In the genomic region with DNA sequence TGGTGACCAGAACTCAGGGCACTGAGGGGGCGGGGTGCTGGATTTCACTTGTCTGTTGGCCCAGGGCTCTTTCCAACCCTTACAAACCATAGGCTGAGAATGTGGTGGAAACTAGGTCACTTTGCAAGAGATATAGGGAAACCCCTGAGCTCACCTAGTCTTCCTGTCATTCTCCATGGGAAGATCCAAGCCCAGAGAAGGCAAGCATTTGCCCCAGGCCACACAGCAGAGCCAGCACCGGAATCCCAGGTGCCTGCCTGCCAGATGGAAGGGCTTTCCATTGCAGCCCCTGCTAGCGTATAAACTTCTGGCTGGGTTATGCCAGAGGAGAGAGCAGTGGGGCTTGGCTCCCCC, we compare ENCODE assay signal across 8 cellular contexts. TPM values are rescaled to one million over a fixed set of nuclear protein-coding genes. Genes with fewer than 3 reads are reported as not detected.
DNase-seq lines count a peak whose midpoint lies in the region; ATAC-seq, FAIRE-seq and TF ChIP-seq lines count a peak whose summit lies in the region.

No MANE protein-coding gene starts in this region.

- peaks cover 15% of the 10 kb centered on the region for H3K4me1 ChIP-seq in mesodermal cell (ENCODE audit: control insufficient read depth, insufficient read depth, low read length, poor library complexity, severe bottlenecking)
- peaks cover 10 to 11% of the 10 kb centered on the region in 2 donors for H3K4me1 ChIP-seq in uterus

- DNase-seq in Right ventricle myocardium superior (no peak), Right ventricle myocardium inferior (ENCODE audit: missing footprints) (no peak), bronchial epithelial cell (ENCODE audit: low read depth) (no peak), uterus (no peak), NCI-H2081 treated with DMSO at 0.1 percent for 48 hours (lab: John Stamatoyannopoulos, UW) (no peak)
- no peak for DNase-seq in activated CD4-positive, alpha-beta T cell treated with anti-CD3 and anti-CD28 coated beads for 48 hours

- TF ChIP-seq POLR2A in uterus (IDR thresholded peaks at IDR 0.05), result no peak

- H3K9me3 ChIP-seq in mesodermal cell (ENCODE audit: control insufficient read depth, low read length) (no peaks in the 10 kb centered on the region), uterus (no peaks in the 10 kb centered on the region)

- FAIRE-seq in bronchial epithelial cell (lab: Jason Lieb, UNC), result no peak

- peak overlapping the region; percentile 42 for H3K4me3 ChIP-seq in bronchial epithelial cell (ENCODE audit: low read depth, low read length)
- peak overlapping the region; percentile 55 for H3K4me3 ChIP-seq in mesodermal cell (ENCODE audit: extremely low read depth, insufficient read depth, low read length, poor library complexity, severe bottlenecking)
- peak overlapping the region; percentile 49 to 55 for H3K4me3 ChIP-seq in uterus

- ATAC-seq in Right ventricle myocardium superior (ENCODE audit: poor library complexity) (peak; percentile 3), Right ventricle myocardium inferior (no peak), GM21576 (IDR thresholded peaks at IDR 0.05; ENCODE audit: unreplicated experiment) (no peak)

- H3K36me3 ChIP-seq in bronchial epithelial cell (ENCODE audit: control insufficient read depth, insufficient read depth, low read length) (peaks cover 4% of the 10 kb centered on the region), mesodermal cell (ENCODE audit: control insufficient read depth, insufficient read depth, low read length) (peaks cover 6% of the 10 kb centered on the region), uterus (no peaks in the 10 kb centered on the region)

- no peak for TF ChIP-seq CTCF in bronchial epithelial cell (IDR thresholded peaks at IDR 0.05; ENCODE audit: insufficient read depth, low read length, severe bottlenecking)
- no peak for TF ChIP-seq CTCF in uterus (IDR thresholded peaks at IDR 0.05)

- no peaks in the 10 kb centered on the region for H3K27me3 ChIP-seq in bronchial epithelial cell (ENCODE audit: control insufficient read depth, insufficient read depth, low read length)
- H3K27me3 ChIP-seq in uterus, result no peaks in the 10 kb centered on the region

- H3K27ac ChIP-seq in mesodermal cell (ENCODE audit: low read depth, low read length, severe bottlenecking) (peak overlapping the region; percentile 78), uterus (peak overlapping the region; percentile 82 to 84)

- intact Hi-C loops in Right ventricle myocardium superior (cut with DNase I), result no loop called here
- intact Hi-C loops in Right ventricle myocardium inferior (cut with DNase I), result loop anchor here (5.0 kb wide), 1 partner anchor 92 kb away; no protein-coding TSS in a partner anchor
- intact Hi-C loops in uterus (cut with DNase I; ENCODE audit: low total_unique reads), result no loop called here

- 22 to 23% methylated on average over 2 of the region's 3 CpGs for WGBS in mesodermal cell (ENCODE audit: insufficient coverage in 2 of 2), 2 experiments

RNA-seq across cellular contexts. Expression of gene PYROXD2, which starts 0.4 kb away (rescaled TPM):
- total RNA-seq in Right ventricle myocardium superior (8.4 TPM), Right ventricle myocardium inferior (10.7 TPM), bronchial epithelial cell (0.77 and 1.1 TPM in 2 replicates), uterus (10 to 100 TPM in 1 of 4 donors, 1 to 10 TPM in 3; 3.6 to 12.5 (median 7.5) TPM)
- polyA plus RNA-seq in mesodermal cell (2013, experiment 1 of 2), result 16.0 TPM
- 9.9 TPM for polyA plus RNA-seq in mesodermal cell (2013, experiment 2 of 2)

RNA-seq across cellular contexts. Expression of gene HPS1, which starts 32.2 kb away (rescaled TPM):
- total RNA-seq in Right ventricle myocardium superior (25.6 TPM), Right ventricle myocardium inferior (27.9 TPM), bronchial epithelial cell (15.8 and 26.9 TPM in 2 replicates), uterus (10 to 100 TPM; 16.1 to 60.1 (median 38.8) TPM)
- polyA plus RNA-seq in mesodermal cell (2013, experiment 1 of 2), result 31.4 TPM
- 28.4 TPM for polyA plus RNA-seq in mesodermal cell (2013, experiment 2 of 2)
